In genomic region chr16:74592847-74593246, GRCh38 we compare ENCODE assay signal across 25 cellular contexts.
"Had no signal": no experiment of that assay in that cellular context is flagged by ENCODE, and none has a peak within 500 bp of the region (broad histone marks: within the 10 kb centered on the region; RNA-seq: fewer than 3 reads in every experiment).

No MANE protein-coding gene starts in this region.

- H3K27ac ChIP-seq: ascending aorta, brain microvascular endothelial cell, ovary, prostate gland, upper lobe of right lung, WERI-Rb-1 had no signal

- H3K27ac Mint-ChIP-seq: activated naive CD4-positive, alpha-beta T cell treated with anti-CD3 and anti-CD28 coated beads, Interleukin-2, amount 10 ng/mL, durations not matched to agents 7 days and 5 days; T-helper 2 cell treated with Interferon-gamma antibody and Interleukin-4, amounts not matched to agents 5 μg/mL and 100 μg/mL, for 36 hours had no signal

- H3K9me3 Mint-ChIP-seq: activated naive CD4-positive, alpha-beta T cell treated with anti-CD3 and anti-CD28 coated beads, Interleukin-2, amount 10 ng/mL, durations not matched to agents 7 days and 5 days; activated T-cell treated with anti-CD3 and anti-CD28 coated beads, Interleukin-2, amount 50 U/mL, for 4 hours; memory B cell; T-helper 2 cell treated with Interferon-gamma antibody and Interleukin-4, amounts not matched to agents 5 μg/mL and 100 μg/mL, for 36 hours had no signal

- FAIRE-seq: endothelial cell of umbilical vein, islet of Langerhans had no signal

- H3K27me3 ChIP-seq: ascending aorta, brain microvascular endothelial cell, ovary, upper lobe of right lung had no signal

- H3K4me1 ChIP-seq: prostate gland had no signal

- H3K27me3 Mint-ChIP-seq: activated naive CD4-positive, alpha-beta T cell treated with anti-CD3 and anti-CD28 coated beads, Interleukin-2, amount 10 ng/mL, durations not matched to agents 7 days and 5 days; memory B cell had no signal

- H3K9me3 ChIP-seq: ascending aorta, mucosa of descending colon, ovary, prostate gland, upper lobe of right lung had no signal

- ATAC-seq: activated T-cell treated with anti-CD3 and anti-CD28 coated beads, Interleukin-2, amount 50 U/mL, for 4 hours; esophagus mucosa; mucosa of descending colon; SK-N-SH treated with all-trans-retinoic acid at 6 μM for 48 hours had no signal

- H3K4me3 ChIP-seq: ascending aorta, mucosa of descending colon, ovary, prostate gland, upper lobe of right lung had no signal

- H3K4me3 Mint-ChIP-seq: activated naive CD4-positive, alpha-beta T cell treated with anti-CD3 and anti-CD28 coated beads, Interleukin-2, amount 10 ng/mL, durations not matched to agents 7 days and 5 days; activated T-cell treated with anti-CD3 and anti-CD28 coated beads, Interleukin-2, amount 50 U/mL, for 4 hours; memory B cell; T-helper 2 cell treated with Interferon-gamma antibody and Interleukin-4, amounts not matched to agents 5 μg/mL and 100 μg/mL, for 36 hours had no signal

- H3K36me3 ChIP-seq: ovary, prostate gland had no signal

- DNase-seq: activated CD4-positive, alpha-beta T cell treated with anti-CD3 and anti-CD28 coated beads, Interleukin-2, amount 50 U/mL, for 4 hours; activated CD8-positive, alpha-beta memory T cell treated with anti-CD3 and anti-CD28 coated beads, Interleukin-2, amount 50 U/mL, for 48 hours; activated effector memory CD4-positive, alpha-beta T cell treated with Interleukin-2 at 50 U/mL for 16 hours; activated naive CD4-positive, alpha-beta T cell treated with anti-CD3 and anti-CD28 coated beads, Interleukin-2, amount 10 ng/mL, durations not matched to agents 7 days and 5 days; activated T-cell treated with anti-CD3 and anti-CD28 coated beads, Interleukin-2, amount 50 U/mL, for 4 hours; brain microvascular endothelial cell; caudate nucleus; effector memory CD4-positive, alpha-beta T cell; foreskin melanocyte; hippocampal formation; mucosa of descending colon; ovary; stimulated activated CD4-positive, alpha-beta T cell treated with anti-CD3 and anti-CD28 coated beads, Interleukin-2, amount 100 ng/mL, for 48 hours; stimulated activated CD8-positive, alpha-beta memory T cell treated with anti-CD3 and anti-CD28 coated beads, Interleukin-4, amount 100 ng/mL, for 48 hours; stimulated activated naive CD4-positive, alpha-beta T cell; upper lobe of right lung; WERI-Rb-1 had no signal
